Comparison of ENCODE assay signal across 3 cellular contexts in the genomic region with DNA sequence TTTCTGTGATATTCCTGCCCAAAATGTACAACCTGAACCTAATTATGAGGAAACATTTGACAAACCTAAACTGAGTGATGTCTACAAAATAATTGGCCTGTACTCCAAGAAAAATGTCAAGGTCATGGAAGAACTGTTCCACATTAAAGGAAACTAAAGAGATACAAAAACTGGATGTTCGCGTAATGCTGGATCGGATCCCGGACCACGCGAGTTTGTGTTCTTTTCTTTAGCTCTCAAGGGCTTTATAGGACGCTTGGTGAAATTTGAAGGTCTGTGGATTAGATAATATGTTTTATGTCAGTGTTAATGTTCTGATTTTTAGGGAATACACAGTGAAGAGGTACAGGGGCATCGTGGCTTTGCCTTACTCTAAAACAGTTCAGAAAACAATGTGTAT.
"Had no signal": no experiment of that assay in that cellular context is flagged by ENCODE, and none has a peak within 500 bp of the region (broad histone marks: within the 10 kb centered on the region; RNA-seq: fewer than 3 reads in every experiment).

No MANE protein-coding gene starts in this region.

- DNase-seq: GDM1, GF-D8 had no signal

- H3K4me3 ChIP-seq: GM12878 had no signal

- ATAC-seq: GM12878 had no signal
